Comparison of ENCODE assay signal across 30 cellular contexts in the genomic region with DNA sequence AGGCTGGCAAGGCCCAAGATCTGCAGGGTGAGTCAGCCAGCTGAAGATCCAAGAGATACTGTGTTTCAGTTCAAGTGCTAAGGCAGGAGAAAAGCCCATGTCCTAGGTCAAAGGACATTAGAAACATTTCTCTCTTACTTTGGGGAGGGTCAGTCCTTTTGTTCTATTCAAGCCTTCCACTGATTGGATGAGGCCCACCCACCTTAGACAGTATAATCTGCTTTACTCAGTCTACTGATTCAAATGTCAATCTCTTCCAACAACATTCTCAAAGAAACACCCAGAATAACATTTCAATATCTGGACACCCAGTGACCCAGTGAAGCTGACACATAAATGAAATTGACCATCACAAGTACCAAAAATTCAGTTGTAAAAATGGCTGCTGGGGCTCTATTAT.
DNase-seq lines count a peak whose midpoint lies in the region; ATAC-seq, FAIRE-seq and TF ChIP-seq lines count a peak whose summit lies in the region.
"Had no signal": no experiment of that assay in that cellular context is flagged by ENCODE, and none has a peak within 500 bp of the region (broad histone marks: within the 10 kb centered on the region; RNA-seq: fewer than 3 reads in every experiment).

No MANE protein-coding gene starts in this region.

- no peaks in the 10 kb centered on the region for H3K79me2 ChIP-seq in K562 (ENCODE audit: control insufficient read depth, insufficient read depth, low read length)

- BruUV-seq in K562 (replicated peaks; lab: Mats Ljungman, UMichigan) = no TSS peak

- H2AFZ ChIP-seq in K562 (ENCODE audit: low read depth, low read length) = no peak overlapping the region

- H3K36me3 ChIP-seq in HEK293 (ENCODE audit: control insufficient read depth in 2 of 2, insufficient read depth in 1 of 2, low read length in 2 of 2) (no peaks in the 10 kb centered on the region), K562 (ENCODE audit: control insufficient read depth, insufficient read depth, low read length) (no peaks in the 10 kb centered on the region)
- H3K36me3 ChIP-seq: BE2C; BLaER1; BLaER1 treated with 17β-estradiol and CSF1 and Interleukin-3, amounts not matched to agents 10 nM and 100 nM had no signal

- intact Hi-C loops in K562 (cut with micrococcal nuclease) = no loop called here

- no peak for TF ChIP-seq CTCF in HEK293 (tag by site-specific recombination; IDR thresholded peaks at IDR 0.05)
- no peak for TF ChIP-seq CTCF in K562 (IDR thresholded peaks at IDR 0.05 in 2 of 3, conservative IDR thresholded peaks at IDR 0.05 in 1 of 3; ENCODE audit: insufficient read depth in 2 of 3, low read depth in 1 of 3, low read length in 3 of 3)
- TF ChIP-seq CTCF in RWPE1 (conservative IDR thresholded peaks at IDR 0.05; ENCODE audit: low read depth) = no peak

- in situ Hi-C loops in K562 (cut with MboI) = no loop called here

- no peaks in the 10 kb centered on the region for H4K20me1 ChIP-seq in K562 (replicated peaks; ENCODE audit: control insufficient read depth, insufficient read depth, low read length)
- H4K20me1 ChIP-seq: BLaER1; BLaER1 treated with 17β-estradiol and CSF1 and Interleukin-3, amounts not matched to agents 10 nM and 100 nM had no signal

- no peak overlapping the region for H3K4me2 ChIP-seq in K562 (ENCODE audit: insufficient read depth, low read length)
- H3K4me2 ChIP-seq: A549; BLaER1; BLaER1 treated with 17β-estradiol and CSF1 and Interleukin-3, amounts not matched to agents 10 nM and 100 nM had no signal

- TF ChIP-seq EP300 in K562 (IDR thresholded peaks at IDR 0.05; ENCODE audit: low read length) = no peak

- H3K9me1 ChIP-seq in K562 (ENCODE audit: control insufficient read depth, insufficient read depth, low read length) = no peaks in the 10 kb centered on the region

- POLR2A ChIA-PET in HEK293 (lab: Yijun Ruan, JAX) = no interaction called here
- POLR2A ChIA-PET in K562 (lab: Yijun Ruan, JAX) = no interaction called here
- POLR2A ChIA-PET in RWPE1 (lab: Yijun Ruan, JAX; ENCODE audit: low non-redundant PET) = no interaction called here

- H3K4me1 ChIP-seq in HEK293 (ENCODE audit: control insufficient read depth, insufficient read depth, low read length) (no peaks in the 10 kb centered on the region), K562 (replicated peaks in 1 of 2; ENCODE audit: control insufficient read depth in 2 of 2, insufficient read depth in 2 of 2, low read length in 2 of 2) (no peaks in the 10 kb centered on the region)
- H3K4me1 ChIP-seq: A549, BE2C, BLaER1, Caco-2 had no signal

- H3K9me3 ChIP-seq in HEK293 (ENCODE audit: control insufficient read depth, insufficient read depth, low read depth, low read length) (no peaks in the 10 kb centered on the region), K562 (replicated peaks; ENCODE audit: control insufficient read depth, insufficient read depth, low read depth, low read length) (no peaks in the 10 kb centered on the region; the same call in 1 of the 2 replicates)
- H3K9me3 ChIP-seq: A549; BE2C; BLaER1; BLaER1 treated with 17β-estradiol and CSF1 and Interleukin-3, amounts not matched to agents 10 nM and 100 nM; Caco-2 had no signal

- no peak for TF ChIP-seq POLR2A in K562 (conservative IDR thresholded peaks at IDR 0.05)

- no peak overlapping the region for H3K27ac ChIP-seq in HEK293 (ENCODE audit: extremely low read depth, low read depth, low read length)
- H3K27ac ChIP-seq in K562 (ENCODE audit: extremely low read depth, low read depth, low read length) = no peak overlapping the region
- H3K27ac ChIP-seq in RWPE1 = no peak overlapping the region
- H3K27ac ChIP-seq: 22Rv1; A549; BLaER1; BLaER1 treated with 17β-estradiol and CSF1 and Interleukin-3, amounts not matched to agents 10 nM and 100 nM; C4-2B had no signal

- no peak overlapping the region for H3K4me3 ChIP-seq in HEK293 (ENCODE audit: low read depth, low read length)
- H3K4me3 ChIP-seq in K562 = no peak overlapping the region
- H3K4me3 ChIP-seq: A549; BLaER1; BLaER1 treated with 17β-estradiol and CSF1 and Interleukin-3, amounts not matched to agents 10 nM and 100 nM had no signal

- no peak for TF ChIP-seq RAD21 in K562 (CRISPR knock-in tag; conservative IDR thresholded peaks at IDR 0.05 in 1 of 2, IDR thresholded peaks at IDR 0.05 in 1 of 2)

- DNase-seq in K562 (ENCODE audit: extremely low read depth in 1 of 4, low spot score in 3 of 4) = no peak
- no peak for DNase-seq in HuH-7.5 (ENCODE audit: low spot score)
- no peak for DNase-seq in RWPE1 (ENCODE audit: low spot score)
- DNase-seq: 8988T; ACHN; AML-193; BE2C; C1 segment of cervical spinal cord; Caco-2; Calu3; CD4-positive, alpha-beta memory T cell; CD4-positive, alpha-beta T cell; CD4-positive, CD25-positive, alpha-beta regulatory T cell; CD8-positive, alpha-beta memory T cell; CD8-positive, alpha-beta T cell; COR-L47; DMS 273 treated with DMSO at 0.1 percent for 48 hours; DMS153; DMS53; DMS79; DMS79 treated with DMSO at 0.1 percent for 48 hours; DND-41; EL had no signal

- CTCF ChIA-PET in HEK293 (lab: Yijun Ruan, JAX) = no interaction called here
- CTCF ChIA-PET in K562 (lab: Yijun Ruan, JAX; ENCODE audit: low intra/inter-chr PET ratio) = no interaction called here
- CTCF ChIA-PET in RWPE1 (lab: Yijun Ruan, JAX) = no interaction called here

- no peak for FAIRE-seq in K562 (lab: Jason Lieb, UNC)
- FAIRE-seq: A204.1, A549 had no signal

- no peaks in the 10 kb centered on the region for H3K27me3 ChIP-seq in K562 (ENCODE audit: control insufficient read depth in 2 of 2, insufficient read depth in 2 of 2, low read length in 2 of 2)
- H3K27me3 ChIP-seq: BE2C; BLaER1; BLaER1 treated with 17β-estradiol and CSF1 and Interleukin-3, amounts not matched to agents 10 nM and 100 nM had no signal

- ATAC-seq in K562 = no peak
- ATAC-seq: A549; CD8-positive, alpha-beta T cell had no signal

- no peak overlapping the region for H3K9ac ChIP-seq in K562 (ENCODE audit: insufficient read depth in 1 of 2, low read depth in 2 of 2, low read length in 2 of 2)
- H3K9ac ChIP-seq: BLaER1; BLaER1 treated with 17β-estradiol and CSF1 and Interleukin-3, amounts not matched to agents 10 nM and 100 nM had no signal

TF ChIP-seq in HEK293, 187 proteins besides CTCF, POLR2A, EP300 and RAD21:
- TF ChIP-seq, protein P1, sequence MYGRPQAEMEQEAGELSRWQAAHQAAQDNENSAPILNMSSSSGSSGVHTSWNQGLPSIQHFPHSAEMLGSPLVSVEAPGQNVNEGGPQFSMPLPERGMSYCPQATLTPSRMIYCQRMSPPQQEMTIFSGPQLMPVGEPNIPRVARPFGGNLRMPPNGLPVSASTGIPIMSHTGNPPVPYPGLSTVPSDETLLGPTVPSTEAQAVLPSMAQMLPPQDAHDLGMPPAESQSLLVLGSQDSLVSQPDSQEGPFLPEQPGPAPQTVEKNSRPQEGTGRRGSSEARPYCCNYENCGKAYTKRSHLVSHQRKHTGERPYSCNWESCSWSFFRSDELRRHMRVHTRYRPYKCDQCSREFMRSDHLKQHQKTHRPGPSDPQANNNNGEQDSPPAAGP (tag by site-specific recombination; IDR thresholded peaks at IDR 0.05) = no peak
- peak; percentile 77; the same call in 1 of the 2 replicates for TF ChIP-seq ZNF10 (tag by site-specific recombination; IDR thresholded peaks at IDR 0.05)

TF ChIP-seq in K562, 482 proteins besides CTCF, POLR2A, EP300 and RAD21:
- TF ChIP-seq SPI1 (IDR thresholded peaks at IDR 0.05; ENCODE audit: borderline replicate concordance, low read depth, low read length) = no peak
- peak; percentile 67 for TF ChIP-seq ZNF134 (CRISPR knock-in tag; conservative IDR thresholded peaks at IDR 0.05)
- TF ChIP-seq MTA2 (IDR thresholded peaks at IDR 0.05; ENCODE audit: low read depth) = no peak
- no peak for TF ChIP-seq SMAD2 (IDR thresholded peaks at IDR 0.05; ENCODE audit: low read depth, low read length)
